ENCODE assay signal across 8 cellular contexts in the genomic region with DNA sequence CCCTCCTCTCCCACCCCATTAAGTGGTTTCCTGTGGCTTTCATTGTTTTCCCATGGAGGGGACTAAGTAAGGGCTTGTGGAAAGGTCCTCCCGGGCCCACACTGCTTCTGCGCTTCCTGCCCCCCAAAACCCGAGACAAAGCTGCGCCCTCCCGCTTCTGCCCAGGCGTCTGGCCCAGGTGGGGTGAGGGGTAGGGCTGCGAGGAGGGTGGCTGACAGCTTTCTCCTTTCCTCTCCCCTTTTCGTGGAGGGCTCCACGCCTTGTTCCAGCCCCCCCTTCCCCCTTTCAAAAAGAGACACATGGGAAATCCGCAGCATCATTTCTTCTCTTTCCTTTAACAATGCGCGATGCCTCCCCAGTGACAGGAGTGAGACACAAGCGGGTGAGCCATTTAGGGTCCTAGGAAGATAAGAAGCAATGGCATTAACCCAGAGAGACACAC. TPM values are rescaled to one million over a fixed set of nuclear protein-coding genes. Genes with fewer than 3 reads are reported as not detected.
DNase-seq lines count a peak whose midpoint lies in the region; ATAC-seq and TF ChIP-seq lines count a peak whose summit lies in the region.

No MANE protein-coding gene starts in this region.

- ATAC-seq in GM21526 (IDR thresholded peaks at IDR 0.05; ENCODE audit: low FRiP score, unreplicated experiment), result peak; percentile 36
- ATAC-seq in activated CD8-positive, alpha-beta T cell treated with anti-CD3 and anti-CD28 coated beads, Interleukin-2, amount 10 ng/mL, durations not matched to agents 7 days and 5 days, result peak; percentile 43
- ATAC-seq in upper lobe of right lung, result peak; percentile 30

- H3K4me3 ChIP-seq in Jurkat, Clone E6-1 (ENCODE audit: low read length), result peak overlapping the region; percentile 87
- H3K4me3 ChIP-seq in fibroblast of mammary gland (ENCODE audit: control insufficient read depth, low read depth, low read length), result peak overlapping the region; percentile 90
- peak overlapping the region; percentile 93 for H3K4me3 ChIP-seq in upper lobe of right lung

- intact Hi-C loops in upper lobe of right lung (cut with DNase I), result loop anchor here (10.0 kb wide), 1 partner anchor 129 kb away; no protein-coding TSS in a partner anchor

- H3K4me1 Mint-ChIP-seq in activated CD8-positive, alpha-beta T cell treated with anti-CD3 and anti-CD28 coated beads, Interleukin-2, amount 10 ng/mL, durations not matched to agents 7 days and 5 days (ENCODE audit: low read depth), result peaks cover 47% of the 10 kb centered on the region
- peaks cover 51% of the 10 kb centered on the region for H3K4me1 Mint-ChIP-seq in nephron progenitor cell

- peak overlapping the region; percentile 90 for H3K4me3 Mint-ChIP-seq in activated CD8-positive, alpha-beta T cell treated with anti-CD3 and anti-CD28 coated beads, Interleukin-2, amount 10 ng/mL, durations not matched to agents 7 days and 5 days
- peak overlapping the region; percentile 99 for H3K4me3 Mint-ChIP-seq in nephron progenitor cell

- POLR2A ChIA-PET in activated CD8-positive, alpha-beta T cell treated with anti-CD3 and anti-CD28 coated beads, Interleukin-2, amount 10 ng/mL, durations not matched to agents 7 days and 5 days (lab: Charles Lee), result interaction anchor here (0.6 to 5.8 kb wide), 9 partner anchors 13 to 296 kb away, joined by 3 to 29 read pairs (median 3); no protein-coding TSS in a partner anchor

- H3K4me1 ChIP-seq in upper lobe of right lung, result peaks cover 41% of the 10 kb centered on the region

- H3K27me3 Mint-ChIP-seq in activated CD8-positive, alpha-beta T cell treated with anti-CD3 and anti-CD28 coated beads, Interleukin-2, amount 10 ng/mL, durations not matched to agents 7 days and 5 days (ENCODE audit: low read depth), result no peaks in the 10 kb centered on the region
- H3K27me3 Mint-ChIP-seq in nephron progenitor cell (ENCODE audit: low read depth, poor library complexity), result peaks cover 2% of the 10 kb centered on the region

- H3K27ac Mint-ChIP-seq in activated CD8-positive, alpha-beta T cell treated with anti-CD3 and anti-CD28 coated beads, Interleukin-2, amount 10 ng/mL, durations not matched to agents 7 days and 5 days, result peak overlapping the region; percentile 95
- H3K27ac Mint-ChIP-seq in nephron progenitor cell, result peak overlapping the region; percentile 92

- no peak for TF ChIP-seq CTCF in fibroblast of mammary gland (conservative IDR thresholded peaks at IDR 0.05; ENCODE audit: control insufficient read depth, insufficient read depth, low read depth, low read length)
- TF ChIP-seq CTCF in nephron progenitor cell (IDR thresholded peaks at IDR 0.05), result no peak
- TF ChIP-seq CTCF in upper lobe of right lung (IDR thresholded peaks at IDR 0.05), result no peak

- no peaks in the 10 kb centered on the region for H3K27me3 ChIP-seq in upper lobe of right lung

- CTCF ChIA-PET in activated CD8-positive, alpha-beta T cell treated with anti-CD3 and anti-CD28 coated beads, Interleukin-2, amount 10 ng/mL, durations not matched to agents 7 days and 5 days (lab: Charles Lee), result interaction anchor here (0.6 to 7.7 kb wide), 36 partner anchors 8 to 835 kb away, joined by 3 to 174 read pairs (median 4); partner anchors contain the start of genes COX14 and LIMA1

- peak overlapping the region; percentile 94 for H3K27ac ChIP-seq in upper lobe of right lung

- peaks cover 7% of the 10 kb centered on the region for H3K36me3 Mint-ChIP-seq in activated CD8-positive, alpha-beta T cell treated with anti-CD3 and anti-CD28 coated beads, Interleukin-2, amount 10 ng/mL, durations not matched to agents 7 days and 5 days (ENCODE audit: low read depth)
- no peaks in the 10 kb centered on the region for H3K36me3 Mint-ChIP-seq in nephron progenitor cell (ENCODE audit: low read depth)

- no peaks in the 10 kb centered on the region for H3K36me3 ChIP-seq in upper lobe of right lung

- peaks cover 4% of the 10 kb centered on the region for H3K9me3 Mint-ChIP-seq in activated CD8-positive, alpha-beta T cell treated with anti-CD3 and anti-CD28 coated beads, Interleukin-2, amount 10 ng/mL, durations not matched to agents 7 days and 5 days (ENCODE audit: insufficient read depth)
- H3K9me3 Mint-ChIP-seq in nephron progenitor cell, result peaks cover 9% of the 10 kb centered on the region

- DNase-seq in EL (peak; percentile 41), fibroblast of mammary gland (ENCODE audit: low read depth) (peak; percentile 22), nephron progenitor cell (no peak), upper lobe of right lung (peak; percentile 70), RPMI8226 (no peak)
- peak; percentile 16 for DNase-seq in Jurkat, Clone E6-1 (ENCODE audit: low read depth, low spot score)
- peak; percentile 47 for DNase-seq in activated CD8-positive, alpha-beta T cell treated with anti-CD3 and anti-CD28 coated beads, Interleukin-2, amount 10 ng/mL, durations not matched to agents 7 days and 5 days

- H3K9me3 ChIP-seq in upper lobe of right lung, result no peaks in the 10 kb centered on the region

RNA-seq across cellular contexts. Expression of gene DIP2B, which starts 0.6 kb away (rescaled TPM):
- 14.5 TPM for polyA plus RNA-seq in Jurkat, Clone E6-1 (2012; ENCODE audit: insufficient read depth, insufficient read length)
- 10 to 100 TPM; 18.8 to 21.8 TPM for total RNA-seq in activated CD8-positive, alpha-beta T cell treated with anti-CD3 and anti-CD28 coated beads, Interleukin-2, amount 10 ng/mL, durations not matched to agents 7 days and 5 days
- total RNA-seq in upper lobe of right lung, result 28.6 TPM

Comparison
In these comparisons a context has a peak if more than half of its experiments do, and no peak if none do; other contexts are left out.
1. DNase-seq: peak in EL (single experiment), Jurkat, Clone E6-1 (single experiment), activated CD8-positive, alpha-beta T cell treated with anti-CD3 and anti-CD28 coated beads, Interleukin-2, amount 10 ng/mL, durations not matched to agents 7 days and 5 days (single experiment), fibroblast of mammary gland (single experiment) and upper lobe of right lung (single experiment); none in nephron progenitor cell (single experiment) and RPMI8226 (single experiment).
2. Peak in every context shown above with its lines, with median percentiles within 50 percentile points of each other: ATAC-seq and H3K4me3 ChIP-seq.